In genomic region chr9:87581513-87581912, GRCh38 we compare ENCODE assay signal across 13 cellular contexts.
DNase-seq lines count a peak whose midpoint lies in the region; ATAC-seq and TF ChIP-seq lines count a peak whose summit lies in the region.
"Had no signal": no experiment of that assay in that cellular context is flagged by ENCODE, and none has a peak within 500 bp of the region (broad histone marks: within the 10 kb centered on the region; RNA-seq: fewer than 3 reads in every experiment).

No MANE protein-coding gene starts in this region.

- peaks cover 51% of the 10 kb centered on the region for H3K4me1 ChIP-seq in body of pancreas
- H3K4me1 ChIP-seq in hepatocyte (ENCODE audit: insufficient read depth) = peaks cover 34% of the 10 kb centered on the region
- H3K4me1 ChIP-seq: prostate gland had no signal

- no peak for TF ChIP-seq CTCF in body of pancreas (IDR thresholded peaks at IDR 0.05)
- no peak for TF ChIP-seq CTCF in hepatocyte (IDR thresholded peaks at IDR 0.05; ENCODE audit: poor library complexity)

- peak; percentile 36 for DNase-seq in EL
- DNase-seq in body of pancreas = peak in 2 of 4 donors; percentile 28 to 43
- DNase-seq in hepatocyte (ENCODE audit: low spot score) = peak; percentile 55
- peak; percentile 43 for DNase-seq in renal cortical epithelial cell (ENCODE audit: low read depth)
- DNase-seq in stimulated activated CD4-positive, alpha-beta T cell treated with anti-CD3 and anti-CD28 coated beads, Interleukin-1b, Interleukin-23, amount 100 ng/mL, for 48 hours = no peak
- DNase-seq in putamen (ENCODE audit: low spot score) = no peak
- no peak for DNase-seq in RKO (ENCODE audit: low spot score)
- DNase-seq: activated T-cell treated with anti-CD3 and anti-CD28 coated beads, Interleukin-2, amount 50 U/mL, for 24 hours; BE2C had no signal

- H3K27ac ChIP-seq in body of pancreas = peak overlapping the region; percentile 45 to 77 (median 66)
- H3K27ac ChIP-seq in hepatocyte = peak overlapping the region; percentile 58
- H3K27ac ChIP-seq: vagina had no signal

- ATAC-seq in body of pancreas (peak; percentile 69), HG02642 (IDR thresholded peaks at IDR 0.05; ENCODE audit: poor library complexity, unreplicated experiment) (no peak)
- ATAC-seq: WTC11 had no signal

- H3K79me2 ChIP-seq in hepatocyte = peaks cover 76% of the 10 kb centered on the region

- no peaks in the 10 kb centered on the region for H4K20me1 ChIP-seq in hepatocyte (ENCODE audit: insufficient read depth, poor library complexity, severe bottlenecking)

- H3K4me3 ChIP-seq in body of pancreas = no peak overlapping the region
- H3K4me3 ChIP-seq in hepatocyte = no peak overlapping the region
- H3K4me3 ChIP-seq: prostate gland, vagina had no signal

- H3K9me2 ChIP-seq in hepatocyte (replicated peaks; ENCODE audit: insufficient read depth) = no peaks in the 10 kb centered on the region

- no peak overlapping the region for H2AFZ ChIP-seq in hepatocyte

- intact Hi-C loops in body of pancreas (cut with DNase I) = no loop called here

- no peaks in the 10 kb centered on the region for H3K9me3 ChIP-seq in body of pancreas
- H3K9me3 ChIP-seq in hepatocyte (ENCODE audit: low read depth) = no peaks in the 10 kb centered on the region
- H3K9me3 ChIP-seq: BE2C, prostate gland, vagina had no signal

- no peak for TF ChIP-seq POLR2A in body of pancreas (IDR thresholded peaks at IDR 0.05)

- peak overlapping the region; percentile 42 for H3K4me2 ChIP-seq in hepatocyte

- no peaks in the 10 kb centered on the region for H3K36me3 ChIP-seq in body of pancreas (replicated peaks in 1 of 2; ENCODE audit: insufficient read depth in 1 of 2, low read depth in 2 of 2)
- H3K36me3 ChIP-seq in hepatocyte (replicated peaks; ENCODE audit: insufficient read depth, low read depth) = no peaks in the 10 kb centered on the region
- H3K36me3 ChIP-seq: BE2C, prostate gland, vagina had no signal

- no peaks in the 10 kb centered on the region for H3K27me3 ChIP-seq in body of pancreas
- no peaks in the 10 kb centered on the region for H3K27me3 ChIP-seq in hepatocyte
- H3K27me3 ChIP-seq: BE2C, vagina had no signal

- WGBS in body of pancreas, 2 donors = 15 to 17% methylated on average over 3 of the region's 3 CpGs
- WGBS in hepatocyte (ENCODE audit: low lambda C conversion rate, missing lambda C conversion rate) = 30% methylated on average over 3 of the region's 3 CpGs

Comparison
In these comparisons a context has a peak if more than half of its experiments do, and no peak if none do; other contexts are left out.
1. DNase-seq: peak in EL (single experiment), hepatocyte (single experiment) and renal cortical epithelial cell (single experiment); none in stimulated activated CD4-positive, alpha-beta T cell treated with anti-CD3 and anti-CD28 coated beads, Interleukin-1b, Interleukin-23, amount 100 ng/mL, for 48 hours (single experiment), putamen (single experiment) and RKO (single experiment).